Comparison of ENCODE assay signal across 14 cellular contexts in the genomic region with DNA sequence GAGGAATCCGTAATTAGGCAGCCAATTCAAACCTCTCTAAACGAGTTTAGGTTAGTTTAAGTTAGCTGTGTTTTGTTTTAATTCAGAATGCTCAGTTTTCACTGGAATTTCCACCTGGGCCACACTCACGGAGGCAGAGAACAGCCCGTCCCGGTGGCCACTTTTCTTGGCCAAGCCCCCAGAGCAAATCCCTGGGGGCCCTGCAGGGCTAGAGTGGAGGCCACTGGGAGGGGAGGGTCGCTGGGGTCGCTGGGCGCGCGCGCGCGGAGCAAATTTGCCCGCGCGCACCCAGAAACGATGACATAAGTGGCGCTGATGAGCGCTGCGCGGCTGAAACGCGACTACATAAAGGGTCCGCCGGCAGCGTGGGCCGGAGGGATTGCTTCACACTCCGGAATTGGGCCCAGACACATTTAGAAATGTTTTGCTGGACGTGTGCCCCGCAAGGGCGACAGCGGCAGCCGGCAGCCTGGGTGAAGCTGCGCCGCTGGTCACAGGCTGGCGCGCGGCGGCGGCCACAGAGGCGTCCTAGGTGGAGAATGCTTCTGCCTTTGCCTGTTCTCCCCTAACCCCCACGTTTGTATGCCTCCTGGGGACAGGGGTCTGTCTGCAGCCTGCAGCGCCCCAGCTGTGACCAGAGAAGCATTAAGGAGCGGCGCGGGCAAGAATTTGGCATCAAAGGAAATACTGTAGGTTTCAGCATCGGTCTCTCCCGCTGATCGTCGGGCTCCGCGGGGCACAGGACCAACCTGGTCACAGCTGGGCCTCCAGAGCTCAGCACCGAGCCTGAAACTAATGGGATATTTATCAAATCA. TPM values are rescaled to one million over a fixed set of nuclear protein-coding genes. Genes with fewer than 3 reads are reported as not detected.
"Had no signal": no experiment of that assay in that cellular context is flagged by ENCODE, and none has a peak within 500 bp of the region (broad histone marks: within the 10 kb centered on the region; RNA-seq: fewer than 3 reads in every experiment).

No MANE protein-coding gene starts in this region.

- H3K9me3 ChIP-seq: pancreas, transverse colon had no signal

- DNase-seq: activated naive CD4-positive, alpha-beta T cell treated with Interleukin-2 at 50 U/mL for 16 hours; cerebellar nuclear complex; dermis blood vessel endothelial cell; islet precursor cell; pancreas; T-helper 1 cell; transverse colon had no signal

- H3K4me3 ChIP-seq: pancreas, SK-N-MC, skin epidermis, transverse colon had no signal

- ATAC-seq: activated CD4-positive, alpha-beta T cell treated with anti-CD3 and anti-CD28 coated beads for 36 hours; pancreas had no signal

- H3K36me3 ChIP-seq: pancreas, transverse colon had no signal

- H3K27ac ChIP-seq: pancreas, SK-N-MC, skin epidermis, transverse colon, VCaP had no signal

- H3K4me1 ChIP-seq: pancreas, transverse colon had no signal

RNA-seq across cellular contexts. Expression of gene TBX5, which starts 37.9 kb away (rescaled TPM):
- total RNA-seq: activated CD4-positive, alpha-beta T cell treated with anti-CD3 and anti-CD28 coated beads for 36 hours; dermis blood vessel endothelial cell; liver; myocyte; pancreas; renal cortical epithelial cell; transverse colon had no signal
